1 cellular context compared by ENCODE assay signal in genomic region chr10:12945709-12946359, GRCh38.
A peak's percentile ranks its signal among the peaks of the same experiment; 100 is the strongest.
TF ChIP-seq lines count a peak whose summit lies in the region.

No MANE protein-coding gene starts in this region.

TF ChIP-seq in K562, 482 proteins besides CTCF, POLR2A, EP300 and RAD21 (continued from another document and continues in another):
- TF ChIP-seq SIX5 (IDR thresholded peaks at IDR 0.05; ENCODE audit: borderline replicate concordance in 1 of 2, insufficient read depth in 1 of 2, low read depth in 1 of 2, low read length in 2 of 2): no peak
- TF ChIP-seq ZBTB43 (CRISPR knock-in tag; IDR thresholded peaks at IDR 0.05): no peak
- TF ChIP-seq ARID2 (IDR thresholded peaks at IDR 0.05): no peak
- no peak for TF ChIP-seq FOXP1 (CRISPR knock-in tag; IDR thresholded peaks at IDR 0.05)
- TF ChIP-seq RREB1 (CRISPR knock-in tag; IDR thresholded peaks at IDR 0.05): no peak
- no peak for TF ChIP-seq THRB (CRISPR knock-in tag; conservative IDR thresholded peaks at IDR 0.05)
- no peak for TF ChIP-seq ATF1 (CRISPR knock-in tag; IDR thresholded peaks at IDR 0.05)
- TF ChIP-seq ATF1 (tag; IDR thresholded peaks at IDR 0.05): peak; percentile 45; the same call in 1 of the 2 replicates
- no peak for TF ChIP-seq NCOA6 (IDR thresholded peaks at IDR 0.05)
- no peak for TF ChIP-seq KLF13 (tag; IDR thresholded peaks at IDR 0.05; ENCODE audit: borderline replicate concordance, low read depth)
- no peak for TF ChIP-seq CBFB (CRISPR knock-in tag; IDR thresholded peaks at IDR 0.05)
- TF ChIP-seq ZNF586 (CRISPR knock-in tag; conservative IDR thresholded peaks at IDR 0.05): no peak
- TF ChIP-seq NEUROD1 (IDR thresholded peaks at IDR 0.05; ENCODE audit: borderline replicate concordance, low read depth, low read length, partially characterized antibody): no peak
- no peak for TF ChIP-seq PHB (CRISPR knock-in tag; IDR thresholded peaks at IDR 0.05)
- TF ChIP-seq ZMIZ1 (IDR thresholded peaks at IDR 0.05; ENCODE audit: low read depth in 2 of 2, low read length in 2 of 2): no peak
- peak; percentile 79 for TF ChIP-seq CBFA2T3 (IDR thresholded peaks at IDR 0.05)
- TF ChIP-seq SIN3B (IDR thresholded peaks at IDR 0.05; ENCODE audit: low read depth): no peak
- TF ChIP-seq STAT6 (CRISPR knock-in tag; IDR thresholded peaks at IDR 0.05): no peak
- TF ChIP-seq ASH1L (IDR thresholded peaks at IDR 0.05; ENCODE audit: borderline replicate concordance, low read depth, partially characterized antibody): no peak
- peak; percentile 24; the same call in 1 of the 2 replicates for TF ChIP-seq SMARCA4 (IDR thresholded peaks at IDR 0.05)
- TF ChIP-seq ZNF282 (CRISPR knock-in tag; IDR thresholded peaks at IDR 0.05): no peak
- TF ChIP-seq TAL1 (IDR thresholded peaks at IDR 0.05): peak; percentile 77
- TF ChIP-seq HMBOX1 (IDR thresholded peaks at IDR 0.05): peak; percentile 94
- no peak for TF ChIP-seq ZNF274 (IDR thresholded peaks at IDR 0.05; ENCODE audit: borderline replicate concordance, low read depth, low read length)
- no peak for TF ChIP-seq PTRF (tag; IDR thresholded peaks at IDR 0.05)
- TF ChIP-seq DPF2 (IDR thresholded peaks at IDR 0.05): peak; percentile 23; the same call in 1 of the 2 replicates
- no peak for TF ChIP-seq THAP12 (CRISPR knock-in tag; IDR thresholded peaks at IDR 0.05)
- no peak for TF ChIP-seq STAG1 (CRISPR knock-in tag; IDR thresholded peaks at IDR 0.05; ENCODE audit: borderline replicate concordance)
- TF ChIP-seq ATF7 (IDR thresholded peaks at IDR 0.05): no peak
- no peak for TF ChIP-seq RBM17 (IDR thresholded peaks at IDR 0.05; ENCODE audit: borderline replicate concordance, low read depth, low read length)
- TF ChIP-seq ZNF24 (IDR thresholded peaks at IDR 0.05): no peak
- peak; percentile 90 for TF ChIP-seq PKNOX1 (IDR thresholded peaks at IDR 0.05)
- no peak for TF ChIP-seq MXD1 (CRISPR knock-in tag; IDR thresholded peaks at IDR 0.05; ENCODE audit: borderline replicate concordance, poor library complexity, severe bottlenecking)
- 0 out of 2 replicates have a peak, but pooled peaks have one; percentile 47 for TF ChIP-seq POLR2AphosphoS5 (IDR thresholded peaks at IDR 0.05; ENCODE audit: control insufficient read depth, insufficient read depth, low read depth, low read length)
- TF ChIP-seq HCFC1 (IDR thresholded peaks at IDR 0.05; ENCODE audit: low read depth, low read length): no peak
- no peak for TF ChIP-seq BHLHE40 (IDR thresholded peaks at IDR 0.05; ENCODE audit: low read length)
- TF ChIP-seq TEAD4 (IDR thresholded peaks at IDR 0.05; ENCODE audit: low read length): peak; percentile 84
- TF ChIP-seq TEAD4 (CRISPR knock-in tag; IDR thresholded peaks at IDR 0.05; ENCODE audit: borderline replicate concordance): no peak
- peak; percentile 67; the same call in 1 of the 2 replicates for TF ChIP-seq MEF2D (tag; conservative IDR thresholded peaks at IDR 0.05; ENCODE audit: low read depth)
- peak; percentile 69 for TF ChIP-seq ARID1B (IDR thresholded peaks at IDR 0.05)
- TF ChIP-seq CBFA2T2 (conservative IDR thresholded peaks at IDR 0.05): peak; percentile 59
- no peak for TF ChIP-seq RFX1 (IDR thresholded peaks at IDR 0.05)
- peak; percentile 32; the same call in 1 of the 2 replicates for TF ChIP-seq NCOR1 (IDR thresholded peaks at IDR 0.05)
- no peak for TF ChIP-seq CREM (IDR thresholded peaks at IDR 0.05; ENCODE audit: low read depth)
- peak; percentile 50 for TF ChIP-seq TCF3 (CRISPR knock-in tag; IDR thresholded peaks at IDR 0.05)
- no peak for TF ChIP-seq USF2 (CRISPR knock-in tag; IDR thresholded peaks at IDR 0.05)
